8 cellular contexts compared by ENCODE assay signal in the genomic region with DNA sequence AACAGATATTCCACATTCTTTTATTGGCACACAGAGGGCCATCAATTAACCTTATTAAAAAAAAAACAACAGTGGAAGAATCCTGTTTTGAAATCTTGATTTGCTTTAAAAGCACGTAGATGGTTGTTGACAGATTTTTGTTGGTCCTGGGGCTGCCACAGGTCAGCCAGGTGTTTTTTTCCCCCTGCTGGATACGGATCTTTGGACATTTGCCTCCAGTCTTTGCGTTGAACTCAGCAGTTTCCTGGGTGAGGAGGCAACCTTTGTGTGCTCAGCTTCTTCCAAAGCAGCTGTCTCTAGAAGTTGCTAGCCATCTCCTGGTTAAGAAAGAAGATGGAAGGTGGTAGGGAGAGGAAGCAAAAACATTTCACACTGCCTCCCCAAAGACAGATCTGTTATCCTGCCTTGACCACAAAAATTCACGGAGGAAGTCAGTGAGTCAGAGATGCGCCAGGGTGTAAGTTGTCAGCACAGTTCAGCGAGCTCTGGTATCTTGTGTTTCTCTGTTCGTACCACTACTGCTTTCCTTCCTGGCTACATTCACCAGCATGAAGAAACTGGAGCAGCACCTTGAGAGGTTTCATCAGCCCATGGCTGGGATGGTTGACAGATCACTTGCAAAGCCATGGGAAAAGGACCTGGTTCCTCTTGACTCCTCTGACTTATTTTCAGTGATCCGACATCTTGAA.
DNase-seq lines count a peak whose midpoint lies in the region; ATAC-seq and TF ChIP-seq lines count a peak whose summit lies in the region.

No MANE protein-coding gene starts in this region.

- WGBS in trophoblast cell (ENCODE audit: extremely low coverage, insufficient coverage, insufficient read length), result no CpG with 5 or more reads among the region's 8 CpGs

- no peak overlapping the region for H3K23ac ChIP-seq in trophoblast cell (ENCODE audit: low read length)

- no peak for TF ChIP-seq CTCF in astrocyte of the spinal cord (IDR thresholded peaks at IDR 0.05; ENCODE audit: low read depth, low read length)

- H3K27me3 ChIP-seq in trophoblast cell (ENCODE audit: insufficient read depth, low read length), result no peaks in the 10 kb centered on the region

- H3K79me1 ChIP-seq in trophoblast cell (ENCODE audit: low read length), result no peaks in the 10 kb centered on the region

- no peaks in the 10 kb centered on the region for H3K79me2 ChIP-seq in trophoblast cell (ENCODE audit: control insufficient read depth, insufficient read depth, low read length, poor library complexity)

- H4K8ac ChIP-seq in trophoblast cell (ENCODE audit: low read depth, low read length), result no peak overlapping the region

- no peaks in the 10 kb centered on the region for H3K9me3 ChIP-seq in trophoblast cell (ENCODE audit: insufficient read depth, low read depth, low read length)

- no peak overlapping the region for H4K91ac ChIP-seq in trophoblast cell (ENCODE audit: low read depth, low read length)

- no peak overlapping the region for H4K12ac ChIP-seq in trophoblast cell (ENCODE audit: low read depth, low read length)

- no peak overlapping the region for H2AK5ac ChIP-seq in trophoblast cell (ENCODE audit: low read length)

- H3K4me3 ChIP-seq in astrocyte of the spinal cord (ENCODE audit: low read depth, low read length) (no peak overlapping the region), trophoblast cell (ENCODE audit: low read depth, low read length) (no peak overlapping the region)

- no peak overlapping the region for H3K14ac ChIP-seq in trophoblast cell (ENCODE audit: low read length)

- H2BK12ac ChIP-seq in trophoblast cell (ENCODE audit: low read length), result no peak overlapping the region

- H3K4ac ChIP-seq in trophoblast cell (ENCODE audit: low read depth, low read length), result no peak overlapping the region

- no peak overlapping the region for H3K18ac ChIP-seq in trophoblast cell (ENCODE audit: low read length)

- no peak overlapping the region for H2AFZ ChIP-seq in trophoblast cell (ENCODE audit: insufficient read depth, low read length, poor library complexity)

- no peak overlapping the region for H3K9ac ChIP-seq in trophoblast cell (ENCODE audit: low read length)

- no peaks in the 10 kb centered on the region for H3K36me3 ChIP-seq in trophoblast cell (ENCODE audit: control insufficient read depth in 1 of 2, insufficient read depth in 2 of 2, low read length in 2 of 2)

- H2BK120ac ChIP-seq in trophoblast cell (ENCODE audit: insufficient read depth, low read length, poor library complexity), result no peak overlapping the region

- no peak overlapping the region for H2BK5ac ChIP-seq in trophoblast cell (ENCODE audit: low read depth, low read length, poor library complexity)

- H3K4me1 ChIP-seq in trophoblast cell (ENCODE audit: control insufficient read depth in 1 of 2, insufficient read depth in 2 of 2, low read length in 2 of 2), result peaks cover 10 to 12% of the 10 kb centered on the region in 2 experiments

- ATAC-seq in GM18508 (IDR thresholded peaks at IDR 0.05; ENCODE audit: insufficient read depth, unreplicated experiment), result peak; percentile 55
- peak; percentile 59 for ATAC-seq in HG03060 (IDR thresholded peaks at IDR 0.05; ENCODE audit: low read depth, unreplicated experiment)

- H3K27ac ChIP-seq in trophoblast cell (ENCODE audit: low read depth, low read length), result no peak overlapping the region

- H3K4me2 ChIP-seq in trophoblast cell (ENCODE audit: low read length), result no peak overlapping the region

- DNase-seq in SKM-1 (lab: John Stamatoyannopoulos, UW; ENCODE audit: unreplicated experiment) (peak; percentile 92), astrocyte of the spinal cord (ENCODE audit: low read depth, low spot score) (peak; percentile 90), trophoblast cell (peak; percentile 75 to 76), putamen (ENCODE audit: low spot score) (no peak), NCI-H345 treated with DMSO at 0.1 percent for 48 hours (lab: John Stamatoyannopoulos, UW; ENCODE audit: unreplicated experiment) (no peak), cerebellar cortex (ENCODE audit: low spot score) (no peak)

- in situ Hi-C loops in astrocyte of the spinal cord (cut with HindIII; ENCODE audit: low sequenced_read_pairs), result no loop called here

Comparison
In these comparisons a context has a peak if more than half of its experiments do, and no peak if none do; other contexts are left out.
1. DNase-seq: peak in SKM-1 (single experiment), astrocyte of the spinal cord (single experiment) and trophoblast cell (2 of 2); none in putamen (single experiment), NCI-H345 treated with DMSO at 0.1 percent for 48 hours (single experiment) and cerebellar cortex (single experiment).